In the genomic region with DNA sequence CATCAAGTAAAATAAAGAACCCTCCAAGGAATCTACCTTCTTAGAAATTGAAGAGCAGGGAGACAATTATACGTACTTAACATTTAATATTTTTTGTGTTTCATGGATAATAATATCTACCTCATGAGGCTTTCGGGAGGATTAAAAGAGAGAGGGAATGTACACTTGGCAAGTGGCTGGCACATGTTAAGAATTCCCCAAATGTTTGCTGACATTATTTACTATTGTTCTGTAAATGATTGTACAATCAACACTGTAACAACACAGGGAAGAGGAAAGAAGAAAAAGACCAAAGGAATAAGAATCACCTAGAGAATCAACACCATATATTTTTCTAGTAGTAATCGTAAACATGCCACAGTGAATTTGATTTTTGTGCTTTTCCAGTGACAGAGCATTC, we compare ENCODE assay signal across 27 cellular contexts.
DNase-seq lines count a peak whose midpoint lies in the region; ATAC-seq, FAIRE-seq and TF ChIP-seq lines count a peak whose summit lies in the region.
"Had no signal": no experiment of that assay in that cellular context is flagged by ENCODE, and none has a peak within 500 bp of the region (broad histone marks: within the 10 kb centered on the region; RNA-seq: fewer than 3 reads in every experiment).

No MANE protein-coding gene starts in this region.

- H3K9me3 Mint-ChIP-seq in dendritic cell treated with granulocyte-macrophage colony-stimulating factor and Interleukin-4, amounts not matched to agents 40 ng/mL and 50 ng/mL, for 4 days, result no peaks in the 10 kb centered on the region
- H3K9me3 Mint-ChIP-seq: GM23338, H9 had no signal

- TF ChIP-seq POLR2A in A549 (IDR thresholded peaks at IDR 0.05; ENCODE audit: low read length), result no peak

- H3K9me3 ChIP-seq in A549 (0 out of 3 replicates have a peak, but pooled peaks cover 3% of the 10 kb centered on the region), pancreas (no peaks in the 10 kb centered on the region)

- ATAC-seq in A549 (no peak), pancreas (peak in 3 of 4 donors; percentile 40 to 62 (median 54)), GM21526 (IDR thresholded peaks at IDR 0.05; ENCODE audit: low FRiP score, unreplicated experiment) (no peak)
- ATAC-seq: GM23338 had no signal

- no peak overlapping the region for H3K27ac ChIP-seq in A549
- H3K27ac ChIP-seq in pancreas, result no peak overlapping the region
- H3K27ac ChIP-seq: SK-N-MC had no signal

- peaks cover 48% of the 10 kb centered on the region for H3K4me1 Mint-ChIP-seq in dendritic cell treated with granulocyte-macrophage colony-stimulating factor and Interleukin-4, amounts not matched to agents 40 ng/mL and 50 ng/mL, for 4 days (ENCODE audit: low read depth)
- H3K4me1 Mint-ChIP-seq: CD8-positive, alpha-beta memory T cell had no signal

- no peak for TF ChIP-seq RAD21 in A549 (conservative IDR thresholded peaks at IDR 0.05 in 1 of 2, IDR thresholded peaks at IDR 0.05 in 1 of 2)

- H3K4me3 Mint-ChIP-seq in dendritic cell treated with granulocyte-macrophage colony-stimulating factor and Interleukin-4, amounts not matched to agents 40 ng/mL and 50 ng/mL, for 4 days, result no peak overlapping the region
- H3K4me3 Mint-ChIP-seq: CD8-positive, alpha-beta memory T cell; GM23338; H9 had no signal

- DNase-seq in A549 (ENCODE audit: low read depth in 1 of 2, low spot score in 1 of 2) (no peak), LNCaP clone FGC (ENCODE audit: low read depth) (peak; percentile 17), pancreas (no peak), NCI-H2107 (lab: John Stamatoyannopoulos, UW) (no peak), NCI-H146 treated with DMSO at 0.1 percent for 48 hours (lab: John Stamatoyannopoulos, UW; ENCODE audit: unreplicated experiment) (no peak)
- DNase-seq: C1 segment of cervical spinal cord; CD8-positive, alpha-beta memory T cell; DMS 273 treated with DMSO at 0.1 percent for 48 hours; DND-41; H9; IMR-90; KG1; MM.1S; NCI-H1694; NCI-H2029 treated with DMSO at 0.1 percent for 48 hours; NCI-H2171; NCI-H226; NCI-H510A; NCI-H69; SIG-M5 had no signal

- POLR2A ChIA-PET in A549 (lab: Yijun Ruan, JAX), result no interaction called here

- TF ChIP-seq CTCF in A549 (IDR thresholded peaks at IDR 0.05) (no peak), LNCaP clone FGC (IDR thresholded peaks at IDR 0.05; ENCODE audit: control insufficient read depth, extremely low read depth, insufficient read depth) (no peak), pancreas (IDR thresholded peaks at IDR 0.05) (no peak)

- FAIRE-seq in A549 (lab: Jason Lieb, UNC) (no peak), pancreas (lab: Jason Lieb, UNC) (no peak)
- FAIRE-seq: A204.1, GM18507, RCC 7860 had no signal

- intact Hi-C loops in dendritic cell treated with granulocyte-macrophage colony-stimulating factor and Interleukin-4, amounts not matched to agents 40 ng/mL and 50 ng/mL, for 4 days (cut with micrococcal nuclease), result no loop called here
- intact Hi-C loops in pancreas (cut with DNase I), result no loop called here

- no peaks in the 10 kb centered on the region for H3K27me3 ChIP-seq in pancreas

- H3K27ac Mint-ChIP-seq in dendritic cell treated with granulocyte-macrophage colony-stimulating factor and Interleukin-4, amounts not matched to agents 40 ng/mL and 50 ng/mL, for 4 days, result peak overlapping the region; percentile 55
- H3K27ac Mint-ChIP-seq: CD8-positive, alpha-beta memory T cell; GM23338 had no signal

- 75% methylated on average over 3 of the region's 3 CpGs for WGBS in A549 (ENCODE audit: missing lambda C conversion rate)
- WGBS in pancreas, 2 donors, result 34 to 39% methylated on average over 3 of the region's 3 CpGs

- H3K36me3 ChIP-seq in pancreas, result no peaks in the 10 kb centered on the region

- no peak for TF ChIP-seq EP300 in A549 (IDR thresholded peaks at IDR 0.05)

- H3K4me3 ChIP-seq in A549 (no peak overlapping the region), LNCaP clone FGC (ENCODE audit: low read depth, low read length) (no peak overlapping the region), pancreas (no peak overlapping the region)
- H3K4me3 ChIP-seq: GM23338, SK-N-MC had no signal

- no peaks in the 10 kb centered on the region for H3K4me1 ChIP-seq in A549
- H3K4me1 ChIP-seq in pancreas, result no peaks in the 10 kb centered on the region

- H3K27me3 Mint-ChIP-seq in dendritic cell treated with granulocyte-macrophage colony-stimulating factor and Interleukin-4, amounts not matched to agents 40 ng/mL and 50 ng/mL, for 4 days, result no peaks in the 10 kb centered on the region

- H3K36me3 Mint-ChIP-seq in dendritic cell treated with granulocyte-macrophage colony-stimulating factor and Interleukin-4, amounts not matched to agents 40 ng/mL and 50 ng/mL, for 4 days (ENCODE audit: low read depth), result no peaks in the 10 kb centered on the region

- no peak overlapping the region for H3K4me2 ChIP-seq in A549
- H3K4me2 ChIP-seq: GM23338 had no signal

- CTCF ChIA-PET in A549 (lab: Yijun Ruan, JAX), result no interaction called here

TF ChIP-seq in A549, 52 proteins besides CTCF, POLR2A, EP300 and RAD21:
- TF ChIP-seq NPAS2 (CRISPR knock-in tag; IDR thresholded peaks at IDR 0.05; ENCODE audit: borderline replicate concordance), result 0 out of 2 replicates have a peak, but pooled peaks have one; percentile 5
- TF ChIP-seq, protein P1, sequence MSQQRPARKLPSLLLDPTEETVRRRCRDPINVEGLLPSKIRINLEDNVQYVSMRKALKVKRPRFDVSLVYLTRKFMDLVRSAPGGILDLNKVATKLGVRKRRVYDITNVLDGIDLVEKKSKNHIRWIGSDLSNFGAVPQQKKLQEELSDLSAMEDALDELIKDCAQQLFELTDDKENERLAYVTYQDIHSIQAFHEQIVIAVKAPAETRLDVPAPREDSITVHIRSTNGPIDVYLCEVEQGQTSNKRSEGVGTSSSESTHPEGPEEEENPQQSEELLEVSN (IDR thresholded peaks at IDR 0.05; ENCODE audit: borderline replicate concordance, low read depth), result no peak
- TF ChIP-seq ATOH8 (CRISPR knock-in tag; IDR thresholded peaks at IDR 0.05; ENCODE audit: low read depth), result no peak
- no peak for TF ChIP-seq MAFK (IDR thresholded peaks at IDR 0.05; ENCODE audit: partially characterized antibody)

Comparison
In these comparisons a context has a peak if more than half of its experiments do, and no peak if none do; other contexts are left out.
1. ATAC-seq: peak in pancreas (3 of 4); none in A549 (0 of 2) and GM21526 (single experiment).